23 cellular contexts compared by ENCODE assay signal in genomic region chr20:60040471-60041162, GRCh38.
DNase-seq lines count a peak whose midpoint lies in the region; ATAC-seq and TF ChIP-seq lines count a peak whose summit lies in the region.
"Had no signal": no experiment of that assay in that cellular context is flagged by ENCODE, and none has a peak within 500 bp of the region (broad histone marks: within the 10 kb centered on the region; RNA-seq: fewer than 3 reads in every experiment).

No MANE protein-coding gene starts in this region.

- no peaks in the 10 kb centered on the region for H3K27me3 ChIP-seq in BLaER1
- no peaks in the 10 kb centered on the region for H3K27me3 ChIP-seq in RWPE2 (ENCODE audit: insufficient read depth, poor library complexity, severe bottlenecking)
- no peaks in the 10 kb centered on the region for H3K27me3 ChIP-seq in left lung
- H3K27me3 ChIP-seq: colonic mucosa, right lobe of liver had no signal

- H3K9me3 ChIP-seq in BLaER1 = peaks cover 2% of the 10 kb centered on the region
- H3K9me3 ChIP-seq in RWPE2 (ENCODE audit: severe bottlenecking) = no peaks in the 10 kb centered on the region
- no peaks in the 10 kb centered on the region for H3K9me3 ChIP-seq in left lung
- H3K9me3 ChIP-seq: colonic mucosa, right lobe of liver had no signal

- TF ChIP-seq CTCF in HFFc6 (IDR thresholded peaks at IDR 0.05) (no peak), RWPE2 (IDR thresholded peaks at IDR 0.05; ENCODE audit: poor library complexity, severe bottlenecking) (no peak), left lung (IDR thresholded peaks at IDR 0.05) (no peak), progenitor cell of endocrine pancreas (IDR thresholded peaks at IDR 0.05; ENCODE audit: unreplicated experiment) (no peak), GM10266 (IDR thresholded peaks at IDR 0.05; ENCODE audit: control insufficient read depth, insufficient read depth, low read depth, missing control alignments) (no peak)

- H3K36me3 ChIP-seq in BLaER1 = no peaks in the 10 kb centered on the region
- H3K36me3 ChIP-seq in RWPE2 (ENCODE audit: low read depth) = no peaks in the 10 kb centered on the region
- H3K36me3 ChIP-seq in left lung = no peaks in the 10 kb centered on the region
- H3K36me3 ChIP-seq: colonic mucosa, right lobe of liver had no signal

- H3K4me3 ChIP-seq in BLaER1 = no peak overlapping the region
- no peak overlapping the region for H3K4me3 ChIP-seq in RWPE2 (ENCODE audit: severe bottlenecking)
- no peak overlapping the region for H3K4me3 ChIP-seq in left lung
- H3K4me3 ChIP-seq: colonic mucosa, right lobe of liver had no signal

- H3K4me1 ChIP-seq in BLaER1 = peaks cover 47% of the 10 kb centered on the region
- peaks cover 25% of the 10 kb centered on the region for H3K4me1 ChIP-seq in RWPE2 (ENCODE audit: insufficient read depth, poor library complexity, severe bottlenecking)
- H3K4me1 ChIP-seq in left lung = peaks cover 0 to 2% of the 10 kb centered on the region in 2 donors
- H3K4me1 ChIP-seq: colonic mucosa, right lobe of liver had no signal

- peaks cover 62% of the 10 kb centered on the region for H3K4me1 Mint-ChIP-seq in HFFc6 (ENCODE audit: low read depth)
- H3K4me1 Mint-ChIP-seq in progenitor cell of endocrine pancreas (ENCODE audit: low read depth) = peaks cover 32% of the 10 kb centered on the region

- DNase-seq in HFFc6 = no peak
- peak; percentile 68 for DNase-seq in RWPE2 (ENCODE audit: low spot score)
- DNase-seq in left lung = no peak
- no peak for DNase-seq in progenitor cell of endocrine pancreas (ENCODE audit: low spot score, unreplicated experiment)
- no peak for DNase-seq in GM10266 (ENCODE audit: extremely low spot score)
- DNase-seq in NCI-H187 treated with DMSO at 0.1 percent for 48 hours (lab: John Stamatoyannopoulos, UW) = no peak
- DNase-seq in activated CD4-positive, CD25-positive, alpha-beta regulatory T cell (lab: John Stamatoyannopoulos, UW) = no peak
- DNase-seq: activated CD4-positive, CD25-positive, alpha-beta regulatory T cell treated with anti-CD3 and anti-CD28 coated beads, Interleukin-2, amount 50 U/mL, for 72 hours; activated CD8-positive, alpha-beta T cell treated with anti-CD3 and anti-CD28 coated beads for 36 hours; activated gamma-delta T cell; activated T-cell treated with anti-CD3 and anti-CD28 coated beads for 4 hours; colonic mucosa; DMS 273 treated with DMSO at 0.1 percent for 48 hours; HCEC 1CT; NCI-H1092 treated with DMSO at 0.1 percent for 48 hours; NCI-H2171 treated with DMSO at 0.1 percent for 48 hours; right lobe of liver; SHP77 treated with DMSO at 0.1 percent for 48 hours had no signal

- intact Hi-C loops in left lung (cut with DNase I) = no loop called here

- H3K4me3 Mint-ChIP-seq in HFFc6 (peak overlapping the region; percentile 79; the same call in 1 of the 2 replicates), progenitor cell of endocrine pancreas (ENCODE audit: low read depth) (no peak overlapping the region)
- H3K4me3 Mint-ChIP-seq: activated CD8-positive, alpha-beta T cell treated with anti-CD3 and anti-CD28 coated beads for 36 hours; natural killer cell treated with Interleukin-12 subunit alpha and Interleukin-12 subunit beta and Interleukin-15 and Interleukin-18, amount 100 ng/mL, for 72 hours had no signal

- H3K9me3 Mint-ChIP-seq in HFFc6 (0 out of 2 replicates have a peak, but pooled peaks cover 5% of the 10 kb centered on the region), progenitor cell of endocrine pancreas (ENCODE audit: low read depth) (peaks cover 4% of the 10 kb centered on the region)
- H3K9me3 Mint-ChIP-seq: activated CD8-positive, alpha-beta T cell treated with anti-CD3 and anti-CD28 coated beads for 36 hours; natural killer cell treated with Interleukin-12 subunit alpha and Interleukin-12 subunit beta and Interleukin-15 and Interleukin-18, amount 100 ng/mL, for 72 hours had no signal

- no peak overlapping the region for H3K9ac ChIP-seq in BLaER1

- ATAC-seq in RWPE2 (ENCODE audit: low read depth) (no peak), left lung (peak; percentile 52)
- ATAC-seq: activated CD8-positive, alpha-beta T cell treated with anti-CD3 and anti-CD28 coated beads for 36 hours; HepG2; left lobe of liver; natural killer cell treated with Interleukin-12 subunit alpha and Interleukin-12 subunit beta and Interleukin-15 and Interleukin-18, amount 100 ng/mL, for 72 hours; right lobe of liver had no signal

- H3K27ac Mint-ChIP-seq in HFFc6 (peak overlapping the region; percentile 94), progenitor cell of endocrine pancreas (no peak overlapping the region)
- H3K27ac Mint-ChIP-seq: activated CD8-positive, alpha-beta T cell treated with anti-CD3 and anti-CD28 coated beads for 36 hours; natural killer cell treated with Interleukin-12 subunit alpha and Interleukin-12 subunit beta and Interleukin-15 and Interleukin-18, amount 100 ng/mL, for 72 hours had no signal

- H3K27ac ChIP-seq in BLaER1 (no peak overlapping the region), RWPE2 (ENCODE audit: poor library complexity, severe bottlenecking) (peak overlapping the region; percentile 97), left lung (no peak overlapping the region)
- H3K27ac ChIP-seq: C4-2B, colonic mucosa, right lobe of liver had no signal

- H3K4me2 ChIP-seq in BLaER1 = peak overlapping the region; percentile 17

- H4K20me1 ChIP-seq in BLaER1 = no peaks in the 10 kb centered on the region

- H3K27me3 Mint-ChIP-seq in HFFc6 (ENCODE audit: insufficient read depth) (peaks cover 3% of the 10 kb centered on the region; the same call in 1 of the 2 replicates), progenitor cell of endocrine pancreas (peaks cover 69% of the 10 kb centered on the region)
- H3K27me3 Mint-ChIP-seq: activated CD8-positive, alpha-beta T cell treated with anti-CD3 and anti-CD28 coated beads for 36 hours had no signal

- H3K36me3 Mint-ChIP-seq in HFFc6 (ENCODE audit: low read depth) (peaks cover 6% of the 10 kb centered on the region; the same call in 1 of the 2 replicates), progenitor cell of endocrine pancreas (ENCODE audit: insufficient read depth) (peaks cover 1% of the 10 kb centered on the region)
- H3K36me3 Mint-ChIP-seq: natural killer cell treated with Interleukin-12 subunit alpha and Interleukin-12 subunit beta and Interleukin-15 and Interleukin-18, amount 100 ng/mL, for 72 hours had no signal
